13 cellular contexts compared by ENCODE assay signal in genomic region chr3:57977755-57978715, GRCh38. TPM values are rescaled to one million over a fixed set of nuclear protein-coding genes. Genes with fewer than 3 reads are reported as not detected.
A peak's percentile ranks its signal among the peaks of the same experiment; 100 is the strongest.
DNase-seq lines count a peak whose midpoint lies in the region; ATAC-seq and TF ChIP-seq lines count a peak whose summit lies in the region.
"Had no signal": no experiment of that assay in that cellular context is flagged by ENCODE, and none has a peak within 500 bp of the region (broad histone marks: within the 10 kb centered on the region; RNA-seq: fewer than 3 reads in every experiment).

No MANE protein-coding gene starts in this region.

- TF ChIP-seq CTCF in epithelial cell of esophagus (IDR thresholded peaks at IDR 0.05; ENCODE audit: insufficient read depth, low read depth, low read length, missing control alignments) (no peak), prostate gland (IDR thresholded peaks at IDR 0.05) (peak in 2 of 4 experiments; percentile 36 to 39), omental fat pad (IDR thresholded peaks at IDR 0.05) (no peak)

- no peak for TF ChIP-seq POLR2A in prostate gland (IDR thresholded peaks at IDR 0.05)

- H3K36me3 ChIP-seq in prostate gland: no peaks in the 10 kb centered on the region

- H3K27me3 ChIP-seq in prostate gland (replicated peaks; ENCODE audit: insufficient read depth): no peaks in the 10 kb centered on the region

- no peaks in the 10 kb centered on the region for H3K9me3 ChIP-seq in prostate gland

- DNase-seq in HCEC 1CT (peak; percentile 28), NCI-H510A treated with DMSO at 0.1 percent for 48 hours (lab: John Stamatoyannopoulos, UW) (peak; percentile 28), epithelial cell of esophagus (ENCODE audit: low read depth) (peak; percentile 66), prostate gland (ENCODE audit: low spot score) (peak; percentile 63), NCI-H1436 (lab: John Stamatoyannopoulos, UW) (no peak), omental fat pad (ENCODE audit: low spot score) (no peak)
- DNase-seq: activated CD4-positive, alpha-beta memory T cell treated with anti-CD3 and anti-CD28 coated beads, Interleukin-2, amount 10 ng/mL, durations not matched to agents 7 days and 5 days; activated naive CD4-positive, alpha-beta T cell treated with anti-CD3 and anti-CD28 coated beads for 36 hours; H9; islet precursor cell had no signal

- no peak overlapping the region for H3K4me3 ChIP-seq in epithelial cell of esophagus (ENCODE audit: low read length)
- no peak overlapping the region for H3K4me3 ChIP-seq in prostate gland

- WGBS in prostate gland: 55% methylated on average over 12 of the region's 12 CpGs

- ATAC-seq in HG03442 (IDR thresholded peaks at IDR 0.05; ENCODE audit: unreplicated experiment) (no peak), omental fat pad (ENCODE audit: low FRiP score) (no peak)
- ATAC-seq: stimulated activated effector memory CD8-positive, alpha-beta T cell treated with anti-CD3 and anti-CD28 coated beads, Interleukin-12 subunit alpha, Interleukin-12 subunit beta, amount 100 ng/mL, for 72 hours had no signal

- intact Hi-C loops in prostate gland (cut with DNase I): no loop called here

- no peaks in the 10 kb centered on the region for H3K4me1 ChIP-seq in prostate gland (replicated peaks)

- H3K27ac ChIP-seq in prostate gland: peak overlapping the region in 1 of 2 donors; percentile 31
- H3K27ac ChIP-seq: KMS-11 had no signal

RNA-seq across cellular contexts. Expression of gene FLNB, which starts 30.2 kb away (rescaled TPM):
- 100 to 1,000 TPM; 331 to 408 TPM for total RNA-seq in prostate gland
- 100 to 1,000 TPM in 3 of 4 donors, 10 to 100 TPM in 1; 82.5 to 192 (median 145) TPM for total RNA-seq in omental fat pad

Comparison
In these comparisons a context has a peak if more than half of its experiments do, and no peak if none do; other contexts are left out.
1. DNase-seq: peak in HCEC 1CT (single experiment), NCI-H510A treated with DMSO at 0.1 percent for 48 hours (single experiment), epithelial cell of esophagus (single experiment) and prostate gland (single experiment); none in NCI-H1436 (single experiment) and omental fat pad (single experiment).